1 cellular context compared by ENCODE assay signal in the genomic region with DNA sequence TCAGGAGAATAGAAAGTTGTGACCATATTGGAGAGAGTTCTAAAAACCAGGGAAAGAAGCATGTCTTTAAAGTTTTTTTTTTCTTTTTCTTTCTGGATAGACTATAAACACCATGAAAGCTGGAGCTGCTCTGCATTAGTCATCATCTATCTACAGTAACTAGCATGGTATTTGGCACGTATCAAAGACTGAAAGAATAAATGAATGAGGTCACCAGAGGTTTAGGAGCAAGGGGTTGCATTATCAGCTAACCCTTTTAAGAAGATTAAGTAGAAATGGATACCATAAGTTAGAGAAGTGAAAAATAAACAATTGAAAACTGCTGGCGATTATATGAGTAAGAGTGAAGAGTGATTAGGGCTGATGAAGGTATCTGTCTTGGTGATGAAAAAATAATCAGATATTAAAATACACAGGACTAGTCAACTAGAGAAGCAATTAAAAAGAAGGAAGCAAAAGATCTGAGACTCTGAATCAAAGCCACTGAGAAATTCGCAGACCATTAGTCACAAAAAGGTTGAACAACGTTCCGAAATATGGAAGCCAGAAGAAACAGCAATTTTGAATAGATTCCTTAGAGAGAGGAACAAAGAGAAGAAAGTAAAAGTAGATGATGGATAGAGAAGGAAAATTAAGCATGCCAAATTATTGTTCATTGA.
TF ChIP-seq lines count a peak whose summit lies in the region.

No MANE protein-coding gene starts in this region.

TF ChIP-seq in SK-N-SH, 30 proteins besides CTCF, POLR2A, EP300 and RAD21 (continued from another document):
- TF ChIP-seq YY1 (IDR thresholded peaks at IDR 0.05; ENCODE audit: low read depth), result peak; percentile 66; the same call in 1 of the 2 replicates
- TF ChIP-seq NFIC (IDR thresholded peaks at IDR 0.05; ENCODE audit: borderline replicate concordance), result peak; percentile 58; the same call in 1 of the 2 replicates
- TF ChIP-seq, protein P1, sequence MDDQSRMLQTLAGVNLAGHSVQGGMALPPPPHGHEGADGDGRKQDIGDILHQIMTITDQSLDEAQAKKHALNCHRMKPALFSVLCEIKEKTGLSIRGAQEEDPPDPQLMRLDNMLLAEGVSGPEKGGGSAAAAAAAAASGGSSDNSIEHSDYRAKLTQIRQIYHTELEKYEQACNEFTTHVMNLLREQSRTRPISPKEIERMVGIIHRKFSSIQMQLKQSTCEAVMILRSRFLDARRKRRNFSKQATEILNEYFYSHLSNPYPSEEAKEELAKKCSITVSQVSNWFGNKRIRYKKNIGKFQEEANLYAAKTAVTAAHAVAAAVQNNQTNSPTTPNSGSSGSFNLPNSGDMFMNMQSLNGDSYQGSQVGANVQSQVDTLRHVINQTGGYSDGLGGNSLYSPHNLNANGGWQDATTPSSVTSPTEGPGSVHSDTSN (IDR thresholded peaks at IDR 0.05), result peak; percentile 14; the same call in 1 of the 2 replicates
- TF ChIP-seq RXRA (IDR thresholded peaks at IDR 0.05; ENCODE audit: borderline replicate concordance, low read depth), result peak; percentile 77
- peak; percentile 78 for TF ChIP-seq FOSL2 (IDR thresholded peaks at IDR 0.05; ENCODE audit: borderline replicate concordance, low read depth)
- peak; percentile 76 for TF ChIP-seq JUND (IDR thresholded peaks at IDR 0.05)
- TF ChIP-seq, protein P2, sequence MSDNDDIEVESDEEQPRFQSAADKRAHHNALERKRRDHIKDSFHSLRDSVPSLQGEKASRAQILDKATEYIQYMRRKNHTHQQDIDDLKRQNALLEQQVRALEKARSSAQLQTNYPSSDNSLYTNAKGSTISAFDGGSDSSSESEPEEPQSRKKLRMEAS (IDR thresholded peaks at IDR 0.05; ENCODE audit: low read depth), result 0 out of 2 replicates have a peak, but pooled peaks have one; percentile 19
- TF ChIP-seq TCF12 (IDR thresholded peaks at IDR 0.05), result peak; percentile 49; the same call in 1 of the 2 replicates
